Comparison of ENCODE assay signal across 13 cellular contexts in the genomic region with DNA sequence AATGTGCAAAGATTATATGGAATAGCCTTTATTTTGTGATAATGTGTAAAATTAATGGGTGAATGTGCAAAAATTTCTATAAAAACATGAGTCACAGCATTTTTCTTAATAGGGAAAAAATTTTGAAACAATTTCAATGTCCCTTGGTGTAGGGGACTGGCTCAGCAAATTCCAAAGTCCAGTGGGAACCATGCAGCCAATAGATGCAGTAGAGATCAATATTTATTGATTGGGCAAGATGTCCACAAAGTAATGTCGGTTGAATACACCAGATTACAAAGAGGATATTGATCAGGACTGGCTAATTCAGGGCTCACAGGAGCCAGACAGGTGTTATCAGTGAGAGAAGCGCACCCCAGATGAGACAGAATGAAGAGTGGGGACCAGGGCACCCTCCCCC.
"Had no signal": no experiment of that assay in that cellular context is flagged by ENCODE, and none has a peak within 500 bp of the region (broad histone marks: within the 10 kb centered on the region; RNA-seq: fewer than 3 reads in every experiment).

No MANE protein-coding gene starts in this region.

- H3K9me3 Mint-ChIP-seq: central memory CD8-positive, alpha-beta T cell; effector memory CD8-positive, alpha-beta T cell had no signal

- DNase-seq: effector memory CD8-positive, alpha-beta T cell; esophagus squamous epithelium; foreskin fibroblast; hippocampal formation; left ventricle myocardium superior; mesendoderm; naive thymus-derived CD4-positive, alpha-beta T cell; nephron progenitor cell; small intestine; stimulated activated CD4-positive, alpha-beta T cell treated with anti-CD3 and anti-CD28 coated beads, Interleukin-12 subunit alpha, Interleukin-12 subunit beta, amount 100 ng/mL, for 4 hours; stimulated activated naive CD4-positive, alpha-beta T cell treated with Interleukin-2 at 50 U/mL for 16 hours; trophoblast cell had no signal

- ATAC-seq: effector memory CD8-positive, alpha-beta T cell; left ventricle myocardium superior; naive thymus-derived CD4-positive, alpha-beta T cell had no signal

- H3K4me3 Mint-ChIP-seq: central memory CD8-positive, alpha-beta T cell; effector memory CD8-positive, alpha-beta T cell; naive thymus-derived CD4-positive, alpha-beta T cell; nephron progenitor cell had no signal

- H3K27me3 Mint-ChIP-seq: central memory CD8-positive, alpha-beta T cell; effector memory CD8-positive, alpha-beta T cell had no signal

- H3K4me1 Mint-ChIP-seq: central memory CD8-positive, alpha-beta T cell; naive thymus-derived CD4-positive, alpha-beta T cell; nephron progenitor cell had no signal

- H3K27ac Mint-ChIP-seq: effector memory CD8-positive, alpha-beta T cell; naive thymus-derived CD4-positive, alpha-beta T cell; nephron progenitor cell had no signal
